8 cellular contexts compared by ENCODE assay signal in genomic region chr16:19716728-19717127, GRCh38. TPM values are rescaled to one million over a fixed set of nuclear protein-coding genes. Genes with fewer than 3 reads are reported as not detected.
DNase-seq lines count a peak whose midpoint lies in the region; ATAC-seq, FAIRE-seq and TF ChIP-seq lines count a peak whose summit lies in the region.
"Not testable (repeated sequence)": the region's sequence is repeated elsewhere in the genome, so short reads cannot be mapped to it uniquely, and the experiment has no call there.

No MANE protein-coding gene starts in this region.

- peaks cover 33% of the 10 kb centered on the region for H3K36me3 Mint-ChIP-seq in activated T-helper 17 cell treated with anti-CD3 and anti-CD28 coated beads, Interleukin-2, amount 50 U/mL, for 72 hours (ENCODE audit: low read depth)
- H3K36me3 Mint-ChIP-seq in naive thymus-derived CD8-positive, alpha-beta T cell = peaks cover 7 to 31% (median 14%) of the 10 kb centered on the region in 3 donors

- not testable (repeated sequence) for H3K27me3 ChIP-seq in H7 (ENCODE audit: control insufficient read depth, insufficient read depth, low read length); Peyer's patch; dorsolateral prefrontal cortex; right cardiac atrium (ENCODE audit: control insufficient read depth, insufficient read depth); smooth muscle cell (ENCODE audit: low read depth)

- TF ChIP-seq RAD21 in A549 (conservative IDR thresholded peaks at IDR 0.05 in 1 of 2, IDR thresholded peaks at IDR 0.05 in 1 of 2) = not testable (repeated sequence)

- intact Hi-C loops in dorsolateral prefrontal cortex (cut with DNase I) (loop anchor here in 1 of 2 donors (5.0 kb wide), 2 partner anchors 159 to 161 kb away; partner anchors contain the start of gene VPS35L), right cardiac atrium (cut with DNase I) (loop anchor here in 3 of 4 donors (5.0 to 10.0 kb wide), 3 partner anchors 158 to 171 kb away; partner anchors contain the start of gene GPRC5B (in 1 of the 3))

- not testable (repeated sequence) for DNase-seq in A549 (ENCODE audit: low read depth in 1 of 2, low spot score in 1 of 2); H7; Peyer's patch; dorsolateral prefrontal cortex; right cardiac atrium; naive thymus-derived CD8-positive, alpha-beta T cell; smooth muscle cell (lab: John Stamatoyannopoulos, UW; ENCODE audit: unreplicated experiment)

- CTCF ChIA-PET in A549 (lab: Yijun Ruan, JAX) = interaction anchor here (1.0 to 3.3 kb wide), 2 partner anchors 28 to 115 kb away, joined by 3 to 18 read pairs; no protein-coding TSS in a partner anchor

- FAIRE-seq in A549 (lab: Jason Lieb, UNC) = not testable (repeated sequence)

- not testable (repeated sequence) for H3K9me3 Mint-ChIP-seq in activated T-helper 17 cell treated with anti-CD3 and anti-CD28 coated beads, Interleukin-2, amount 50 U/mL, for 72 hours; naive thymus-derived CD8-positive, alpha-beta T cell

- H3K4me1 ChIP-seq in A549 (peaks cover 26% of the 10 kb centered on the region; the same call in 2 of the 3 replicates), Peyer's patch (peaks cover 0 to 25% (median 2%) of the 10 kb centered on the region in 4 donors), smooth muscle cell (ENCODE audit: low read depth) (peaks cover 11% of the 10 kb centered on the region)
- not testable (repeated sequence) for H3K4me1 ChIP-seq in right cardiac atrium (ENCODE audit: control insufficient read depth, insufficient read depth, low read length)

- H3F3A ChIP-seq in smooth muscle cell (ENCODE audit: low read depth) = not testable (repeated sequence)

- H3K4me3 Mint-ChIP-seq in activated T-helper 17 cell treated with anti-CD3 and anti-CD28 coated beads, Interleukin-2, amount 50 U/mL, for 72 hours = peak overlapping the region; percentile 92
- peak overlapping the region; percentile 88 to 95 (median 93) for H3K4me3 Mint-ChIP-seq in naive thymus-derived CD8-positive, alpha-beta T cell

- peaks cover 13% of the 10 kb centered on the region for H4K20me1 ChIP-seq in smooth muscle cell (ENCODE audit: low read depth)

- peak overlapping the region; percentile 85 for H3K4me2 ChIP-seq in A549
- peak overlapping the region; percentile 98 for H3K4me2 ChIP-seq in smooth muscle cell

- POLR2A ChIA-PET in A549 (lab: Yijun Ruan, JAX) = not testable (repeated sequence)
- POLR2A ChIA-PET in naive thymus-derived CD8-positive, alpha-beta T cell (lab: Charles Lee) = interaction anchor here (0.8 kb wide), 1 partner anchor 19 kb away, joined by 3 read pairs; no protein-coding TSS in a partner anchor

- peaks cover 20% of the 10 kb centered on the region for H3K4me1 Mint-ChIP-seq in activated T-helper 17 cell treated with anti-CD3 and anti-CD28 coated beads, Interleukin-2, amount 50 U/mL, for 72 hours
- H3K4me1 Mint-ChIP-seq in naive thymus-derived CD8-positive, alpha-beta T cell = peaks cover 24 to 34% (median 31%) of the 10 kb centered on the region in 4 donors

- H3K27ac ChIP-seq in A549 = peak overlapping the region; percentile 89 to 92
- peak overlapping the region in 3 of 4 donors; percentile 44 to 73 (median 65) for H3K27ac ChIP-seq in Peyer's patch
- H3K27ac ChIP-seq in dorsolateral prefrontal cortex = peak overlapping the region in 8 of 59 donors; percentile 21 to 86 (median 78)
- not testable (repeated sequence) for H3K27ac ChIP-seq in right cardiac atrium (ENCODE audit: low read length); smooth muscle cell (ENCODE audit: low read depth)

- H3K9ac ChIP-seq in smooth muscle cell (ENCODE audit: low read depth) = not testable (repeated sequence)

- not testable (repeated sequence) for TF ChIP-seq POLR2A in A549 (IDR thresholded peaks at IDR 0.05; ENCODE audit: low read length); Peyer's patch (IDR thresholded peaks at IDR 0.05)

- not testable (repeated sequence) for H3K9me3 ChIP-seq in A549; Peyer's patch; right cardiac atrium (ENCODE audit: control insufficient read depth, low read length); smooth muscle cell (replicated peaks; ENCODE audit: low read depth)

- TF ChIP-seq CTCF in A549 (IDR thresholded peaks at IDR 0.05); Peyer's patch (IDR thresholded peaks at IDR 0.05); dorsolateral prefrontal cortex (IDR thresholded peaks at IDR 0.05 in 54 of 56, conservative IDR thresholded peaks at IDR 0.05 in 2 of 56; ENCODE audit: low read depth in 1 of 56, partially characterized antibody in 56 of 56); smooth muscle cell (IDR thresholded peaks at IDR 0.05; ENCODE audit: borderline replicate concordance, insufficient read depth, poor library complexity, severe bottlenecking): not testable (repeated sequence)

- H3K4me3 ChIP-seq in A549 (peak overlapping the region; percentile 89), H7 (ENCODE audit: insufficient read depth, low read depth, low read length) (peak overlapping the region; percentile 87), Peyer's patch (peak overlapping the region in 3 of 4 donors; percentile 80 to 96 (median 87)), dorsolateral prefrontal cortex (peak overlapping the region; percentile 64 to 100 (median 95)), right cardiac atrium (ENCODE audit: low read length) (peak overlapping the region; percentile 68), smooth muscle cell (peak overlapping the region; percentile 97)

- H3K27ac Mint-ChIP-seq in activated T-helper 17 cell treated with anti-CD3 and anti-CD28 coated beads, Interleukin-2, amount 50 U/mL, for 72 hours = peak overlapping the region; percentile 86
- peak overlapping the region in 5 of 10 donors; percentile 37 to 90 (median 72) for H3K27ac Mint-ChIP-seq in naive thymus-derived CD8-positive, alpha-beta T cell

- ATAC-seq in A549; activated T-helper 17 cell treated with anti-CD3 and anti-CD28 coated beads, Interleukin-2, amount 50 U/mL, for 72 hours (replicated peaks); right cardiac atrium; naive thymus-derived CD8-positive, alpha-beta T cell: not testable (repeated sequence)

- TF ChIP-seq EP300 in A549 (IDR thresholded peaks at IDR 0.05) = not testable (repeated sequence)

- peaks cover 36% of the 10 kb centered on the region for H3K79me2 ChIP-seq in smooth muscle cell (ENCODE audit: low read depth)

- WGBS in A549 (ENCODE audit: missing lambda C conversion rate) = 24% methylated on average over 11 of the region's 11 CpGs
- WGBS in right cardiac atrium = 42% methylated on average over 11 of the region's 11 CpGs
- 31% methylated on average over 11 of the region's 11 CpGs for WGBS in smooth muscle cell (ENCODE audit: low lambda C conversion rate)

- H3K27me3 Mint-ChIP-seq in activated T-helper 17 cell treated with anti-CD3 and anti-CD28 coated beads, Interleukin-2, amount 50 U/mL, for 72 hours; naive thymus-derived CD8-positive, alpha-beta T cell: not testable (repeated sequence)

- not testable (repeated sequence) for H3K36me3 ChIP-seq in H7 (replicated peaks; ENCODE audit: control insufficient read depth, insufficient read depth, low read length); smooth muscle cell (ENCODE audit: low read depth)
- H3K36me3 ChIP-seq in Peyer's patch = peaks cover 0 to 27% (median 0%) of the 10 kb centered on the region in 3 donors

- H2AFZ ChIP-seq in smooth muscle cell (ENCODE audit: low read depth) = not testable (repeated sequence)

RNA-seq across cellular contexts. Expression of gene KNOP1, which starts 1.3 kb away (rescaled TPM):
- polyA plus RNA-seq in A549 (2011; rRNA removed) (26.2 and 44.8 TPM in 2 replicates), A549 (2017; fragmentation: RNase III; extraction: RNeasy Plus Mini Kit Qiagen cat#74134 plus additional on column Dnase treatment) (38.2 to 39.2 TPM (median 39.1 TPM) in 3 replicates), right cardiac atrium (12.5 TPM), smooth muscle cell (32.6 and 35.6 TPM in 2 replicates)
- polyA plus RNA-seq in A549 (2012; cell fraction: cytosol; rRNA removed) = 12.5 and 15.0 TPM in 2 replicates
- polyA plus RNA-seq in A549 (2012; cell fraction: nucleus; rRNA removed) = 9.4 and 13.7 TPM in 2 replicates
- 20.1 and 20.5 TPM in 2 replicates for polyA minus RNA-seq in A549 (2011; rRNA and poly(A)+ RNA removed)
- total RNA-seq in H7 (2014; rRNA removed; shearing (Covaris generic)) = 35.5 and 50.6 TPM in 2 replicates
- total RNA-seq in Peyer's patch (10 to 100 TPM in 3 of 4 donors, 1 to 10 TPM in 1; 10.0 to 26.1 (median 19.9) TPM), dorsolateral prefrontal cortex (10 to 100 TPM; 13.0 to 94.8 (median 30.2) TPM), right cardiac atrium (1 to 10 TPM; 6.1 to 9.2 (median 7.9) TPM), smooth muscle cell (31.0 and 38.7 TPM in 2 replicates)
- total RNA-seq in activated T-helper 17 cell treated with anti-CD3 and anti-CD28 coated beads, Interleukin-2, amount 50 U/mL, for 72 hours = 10 to 100 TPM; 15.6 to 26.6 TPM
- 10 to 100 TPM; 14.4 to 14.5 TPM for total RNA-seq in naive thymus-derived CD8-positive, alpha-beta T cell
- polyA plus RNA-seq in naive thymus-derived CD8-positive, alpha-beta T cell = 10 to 100 TPM in 1 of 3 donors, 1 to 10 TPM in 2; 4.7 to 10.8 (median 7.2) TPM

RNA-seq across cellular contexts. Expression of gene IQCK, which starts 1.3 kb away (rescaled TPM):
- polyA plus RNA-seq in A549 (2011; rRNA removed) (13.0 and 15.6 TPM in 2 replicates), A549 (2017; fragmentation: RNase III; extraction: RNeasy Plus Mini Kit Qiagen cat#74134 plus additional on column Dnase treatment) (10.3 to 12.5 TPM (median 12.1 TPM) in 3 replicates), right cardiac atrium (5.1 TPM), smooth muscle cell (11.2 and 14.5 TPM in 2 replicates)
- 8.0 and 8.2 TPM in 2 replicates for polyA plus RNA-seq in A549 (2012; cell fraction: cytosol; rRNA removed)
- 6.5 and 14.2 TPM in 2 replicates for polyA plus RNA-seq in A549 (2012; cell fraction: nucleus; rRNA removed)
- 7.5 and 7.8 TPM in 2 replicates for polyA minus RNA-seq in A549 (2011; rRNA and poly(A)+ RNA removed)
- total RNA-seq in H7 (2014; rRNA removed; shearing (Covaris generic)) = 4.4 and 6.4 TPM in 2 replicates
- total RNA-seq in Peyer's patch (10 to 100 TPM in 2 of 4 donors, 1 to 10 TPM in 2; 8.2 to 42.9 (median 10.3) TPM), dorsolateral prefrontal cortex (10 to 100 TPM; 13.2 to 40.2 (median 23.3) TPM), right cardiac atrium (1 to 10 TPM; 5.1 to 8.3 (median 6.4) TPM), smooth muscle cell (14.6 and 19.1 TPM in 2 replicates)
- 1 to 10 TPM; 1.7 to 2.9 TPM for total RNA-seq in activated T-helper 17 cell treated with anti-CD3 and anti-CD28 coated beads, Interleukin-2, amount 50 U/mL, for 72 hours
- total RNA-seq in naive thymus-derived CD8-positive, alpha-beta T cell = 1 to 10 TPM; 2.0 to 2.3 TPM
- 1 to 10 TPM; 1.7 to 3.1 (median 2.5) TPM for polyA plus RNA-seq in naive thymus-derived CD8-positive, alpha-beta T cell
